Comparison of ENCODE assay signal across 1 cellular context in genomic region chr11:14642873-14643696, GRCh38.
TF ChIP-seq lines count a peak whose summit lies in the region.

No MANE protein-coding gene starts in this region.

TF ChIP-seq in K562, 482 proteins besides CTCF, POLR2A, EP300 and RAD21 (continued from another document and continues in another):
- TF ChIP-seq CREB5 (CRISPR knock-in tag; IDR thresholded peaks at IDR 0.05) (no peak), HOXB6 (CRISPR knock-in tag; IDR thresholded peaks at IDR 0.05; ENCODE audit: borderline replicate concordance) (no peak), EP400 (IDR thresholded peaks at IDR 0.05) (peak; percentile 52), TAF15 (IDR thresholded peaks at IDR 0.05; ENCODE audit: low read depth, low read length) (no peak), GABPB1 (CRISPR knock-in tag; IDR thresholded peaks at IDR 0.05) (no peak; the same call in 1 of the 2 replicates), ZNF146 (CRISPR knock-in tag; IDR thresholded peaks at IDR 0.05; ENCODE audit: unreplicated experiment) (peak; percentile 9), ZNF408 (CRISPR knock-in tag; IDR thresholded peaks at IDR 0.05; ENCODE audit: low read depth) (no peak), ZBTB26 (CRISPR knock-in tag; IDR thresholded peaks at IDR 0.05) (no peak), KAT7 (CRISPR knock-in tag; IDR thresholded peaks at IDR 0.05; ENCODE audit: borderline replicate concordance) (no peak), ID3 (CRISPR knock-in tag; IDR thresholded peaks at IDR 0.05) (no peak), ID3 (tag; IDR thresholded peaks at IDR 0.05) (no peak), ASH1L (IDR thresholded peaks at IDR 0.05; ENCODE audit: borderline replicate concordance, low read depth, partially characterized antibody) (no peak), ZNF79 (CRISPR knock-in tag; IDR thresholded peaks at IDR 0.05; ENCODE audit: low read depth) (0 out of 2 replicates have a peak, but pooled peaks have one; percentile 70), ZNF444 (CRISPR knock-in tag; IDR thresholded peaks at IDR 0.05) (no peak), HCFC1 (IDR thresholded peaks at IDR 0.05; ENCODE audit: low read depth, low read length) (no peak), ILK (tag; IDR thresholded peaks at IDR 0.05; ENCODE audit: borderline replicate concordance, low read depth) (no peak), HMG20A (CRISPR knock-in tag; conservative IDR thresholded peaks at IDR 0.05) (no peak), COPS2 (conservative IDR thresholded peaks at IDR 0.05) (no peak), XRCC5 (IDR thresholded peaks at IDR 0.05; ENCODE audit: low read depth, low read length) (no peak), SNAPC5 (CRISPR knock-in tag; IDR thresholded peaks at IDR 0.05) (no peak), DPF2 (IDR thresholded peaks at IDR 0.05) (no peak), CHD4 (IDR thresholded peaks at IDR 0.05; ENCODE audit: insufficient read depth, insufficient replicate concordance, low read depth, low read length, poor library complexity, severe bottlenecking) (no peak), SMARCE1 (IDR thresholded peaks at IDR 0.05) (no peak), HDAC1 (IDR thresholded peaks at IDR 0.05) (no peak), ETV5 (CRISPR knock-in tag; IDR thresholded peaks at IDR 0.05; ENCODE audit: low read depth) (no peak; the same call in 1 of the 2 replicates), NCOR1 (IDR thresholded peaks at IDR 0.05) (no peak), BCOR (IDR thresholded peaks at IDR 0.05) (no peak), MYBL2 (IDR thresholded peaks at IDR 0.05; ENCODE audit: low read depth) (no peak), MYBL2 (CRISPR knock-in tag; IDR thresholded peaks at IDR 0.05; ENCODE audit: borderline replicate concordance) (no peak), MITF (IDR thresholded peaks at IDR 0.05) (no peak), GTF2E2 (tag; IDR thresholded peaks at IDR 0.05) (no peak; the same call in 1 of the 2 replicates), BCL6 (CRISPR knock-in tag; IDR thresholded peaks at IDR 0.05) (no peak), HINFP (tag; conservative IDR thresholded peaks at IDR 0.05; ENCODE audit: low read depth) (no peak; the same call in 1 of the 2 replicates), HLTF (IDR thresholded peaks at IDR 0.05) (no peak), MIER1 (IDR thresholded peaks at IDR 0.05; ENCODE audit: low read depth) (no peak), CCNT2 (IDR thresholded peaks at IDR 0.05; ENCODE audit: borderline replicate concordance, extremely low read depth, insufficient read length, low read depth, low read length) (no peak), ZNF75A (CRISPR knock-in tag; IDR thresholded peaks at IDR 0.05) (no peak), GATAD2B (IDR thresholded peaks at IDR 0.05; ENCODE audit: borderline replicate concordance) (peak; percentile 62; the same call in 1 of the 2 replicates), MCM5 (IDR thresholded peaks at IDR 0.05; ENCODE audit: low read depth) (no peak), ZBTB5 (IDR thresholded peaks at IDR 0.05) (no peak), MEF2A (IDR thresholded peaks at IDR 0.05; ENCODE audit: control insufficient read depth, low read depth, low read length) (no peak), HDAC3 (IDR thresholded peaks at IDR 0.05; ENCODE audit: borderline replicate concordance, partially characterized antibody) (no peak), POLR2AphosphoS2 (IDR thresholded peaks at IDR 0.05; ENCODE audit: low read length) (0 out of 2 replicates have a peak, but pooled peaks have one; percentile 17), MAZ (CRISPR knock-in tag; conservative IDR thresholded peaks at IDR 0.05 in 1 of 2, IDR thresholded peaks at IDR 0.05 in 1 of 2) (peak; percentile 15 to 22; a peak in 2 of 4 replicates), POLR2G (IDR thresholded peaks at IDR 0.05; ENCODE audit: low read depth, low read length) (no peak), SPI1 (IDR thresholded peaks at IDR 0.05; ENCODE audit: borderline replicate concordance, low read depth, low read length) (no peak), KLF13 (tag; IDR thresholded peaks at IDR 0.05; ENCODE audit: borderline replicate concordance, low read depth) (no peak), TOE1 (IDR thresholded peaks at IDR 0.05; ENCODE audit: borderline replicate concordance) (no peak), TOE1 (CRISPR knock-in tag; IDR thresholded peaks at IDR 0.05; ENCODE audit: borderline replicate concordance, low read depth) (no peak), EHMT2 (IDR thresholded peaks at IDR 0.05) (no peak), GATA2 (CRISPR knock-in tag; IDR thresholded peaks at IDR 0.05) (no peak), SLC30A9 (CRISPR knock-in tag; IDR thresholded peaks at IDR 0.05) (no peak), E2F5 (CRISPR knock-in tag; IDR thresholded peaks at IDR 0.05) (no peak), ZNF644 (tag; IDR thresholded peaks at IDR 0.05; ENCODE audit: low read depth) (peak; percentile 77), CXXC5 (CRISPR knock-in tag; IDR thresholded peaks at IDR 0.05) (no peak; the same call in none of the 2 replicates), REST (CRISPR knock-in tag; IDR thresholded peaks at IDR 0.05; ENCODE audit: low read depth) (no peak), IFI16 (CRISPR knock-in tag; IDR thresholded peaks at IDR 0.05) (no peak), ZNF449 (CRISPR knock-in tag; IDR thresholded peaks at IDR 0.05) (peak; percentile 64), TAF7 (tag; IDR thresholded peaks at IDR 0.05) (no peak), RB1 (IDR thresholded peaks at IDR 0.05; ENCODE audit: low read depth) (no peak), FIP1L1 (IDR thresholded peaks at IDR 0.05; ENCODE audit: low read depth, low read length, poor library complexity, severe bottlenecking) (no peak), CEBPG (CRISPR knock-in tag; IDR thresholded peaks at IDR 0.05) (no peak), CEBPG (tag; conservative IDR thresholded peaks at IDR 0.05 in 1 of 2, IDR thresholded peaks at IDR 0.05 in 1 of 2) (0 out of 4 replicates have a peak, but pooled peaks of 1 of the 2 experiments have one; percentile 7), SAFB2 (IDR thresholded peaks at IDR 0.05; ENCODE audit: borderline replicate concordance, low read depth, low read length, severe bottlenecking) (no peak)
